ENCODE assay signal across 23 cellular contexts in the genomic region with DNA sequence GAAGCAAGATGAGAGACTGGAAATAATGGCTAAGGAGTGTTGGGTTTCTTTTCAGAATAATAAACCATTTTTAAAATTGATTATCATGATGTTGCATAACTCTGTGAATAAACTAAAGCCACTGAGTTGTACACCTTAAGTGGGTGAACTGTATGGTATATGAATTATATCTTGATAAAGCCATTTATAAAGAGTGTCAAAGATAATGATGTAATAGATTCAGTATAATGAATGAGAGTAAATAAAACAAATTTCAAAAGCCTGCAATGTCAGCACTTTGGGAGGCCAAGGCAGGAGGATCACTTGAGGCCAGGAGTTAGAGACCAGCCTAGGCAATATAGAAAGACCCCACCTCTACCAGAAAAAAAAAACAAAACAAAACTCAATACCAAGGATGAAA.
"Had no signal": no experiment of that assay in that cellular context is flagged by ENCODE, and none has a peak within 500 bp of the region (broad histone marks: within the 10 kb centered on the region; RNA-seq: fewer than 3 reads in every experiment).

No MANE protein-coding gene starts in this region.

- H3K36me3 ChIP-seq: adrenal gland had no signal

- ATAC-seq: activated CD8-positive, alpha-beta memory T cell treated with anti-CD3 and anti-CD28 coated beads, Interleukin-2, amount 10 ng/mL, durations not matched to agents 7 days and 5 days; PC-3 had no signal

- FAIRE-seq: colon had no signal

- H3K4me3 ChIP-seq: adrenal gland had no signal

- H3K4me1 ChIP-seq: adrenal gland had no signal

- H3K27me3 ChIP-seq: adrenal gland had no signal

- H3K27ac ChIP-seq: adrenal gland had no signal

- H3K4me3 Mint-ChIP-seq: activated B cell treated with CpG ODN at 0.5 μM for 24 hours; activated CD4-positive, alpha-beta T cell treated with anti-CD3 and anti-CD28 coated beads, Interleukin-2, amount 10 ng/mL, durations not matched to agents 24 days and 14 days; activated CD8-positive, alpha-beta memory T cell treated with anti-CD3 and anti-CD28 coated beads, Interleukin-2, amount 10 ng/mL, durations not matched to agents 7 days and 5 days; activated naive CD8-positive, alpha-beta T cell treated with anti-CD3 and anti-CD28 coated beads for 36 hours; activated T-cell treated with anti-CD3 and anti-CD28 coated beads, Interleukin-2, amount 50 U/mL, for 24 hours; activated T-helper 1 cell treated with anti-CD3 and anti-CD28 coated beads, Interleukin-12 subunit alpha, Interleukin-12 subunit beta, Interleukin-2, Interleukin-4 antibody, amounts not matched to agents 30 ng/mL and 10 ng/mL and 1 ng/mL, durations not matched to agents 14 hours and 24 hours and 36 hours; T-helper 1 cell treated with Interleukin-12 subunit alpha and Interleukin-12 subunit beta and Interleukin-4 antibody, amounts not matched to agents 30 μg/mL and 1 μg/mL, for 36 hours had no signal

- H3K9me3 ChIP-seq: adrenal gland had no signal

- H3K27ac Mint-ChIP-seq: activated B cell treated with CpG ODN at 0.5 μM for 24 hours; activated CD4-positive, alpha-beta T cell treated with anti-CD3 and anti-CD28 coated beads, Interleukin-2, amount 10 ng/mL, durations not matched to agents 24 days and 14 days; activated CD8-positive, alpha-beta memory T cell treated with anti-CD3 and anti-CD28 coated beads, Interleukin-2, amount 10 ng/mL, durations not matched to agents 7 days and 5 days; activated naive CD8-positive, alpha-beta T cell treated with anti-CD3 and anti-CD28 coated beads for 36 hours; activated T-cell treated with anti-CD3 and anti-CD28 coated beads, Interleukin-2, amount 50 U/mL, for 24 hours; activated T-helper 1 cell treated with anti-CD3 and anti-CD28 coated beads, Interleukin-12 subunit alpha, Interleukin-12 subunit beta, Interleukin-2, Interleukin-4 antibody, amounts not matched to agents 30 ng/mL and 10 ng/mL and 1 ng/mL, durations not matched to agents 14 hours and 24 hours and 36 hours; T-helper 1 cell treated with Interleukin-12 subunit alpha and Interleukin-12 subunit beta and Interleukin-4 antibody, amounts not matched to agents 30 μg/mL and 1 μg/mL, for 36 hours had no signal

- DNase-seq: activated B cell treated with CpG ODN at 0.5 μM for 24 hours; activated CD4-positive, alpha-beta T cell treated with anti-CD3 and anti-CD28 coated beads for 1 hour; activated CD4-positive, alpha-beta T cell treated with anti-CD3 and anti-CD28 coated beads, Interleukin-2, amount 10 ng/mL, durations not matched to agents 24 days and 14 days; activated CD4-positive, alpha-beta T cell treated with anti-CD3 and anti-CD28 coated beads, Interleukin-2, amount 50 U/mL, for 48 hours; activated CD8-positive, alpha-beta memory T cell treated with anti-CD3 and anti-CD28 coated beads, Interleukin-2, amount 10 ng/mL, durations not matched to agents 7 days and 5 days; activated effector memory CD4-positive, alpha-beta T cell treated with anti-CD3 and anti-CD28 coated beads, Interleukin-2, amount 50 U/mL, for 16 hours; activated naive CD4-positive, alpha-beta T cell treated with Interleukin-2 at 50 U/mL for 16 hours; activated naive CD8-positive, alpha-beta T cell treated with anti-CD3 and anti-CD28 coated beads for 36 hours; activated T-cell treated with anti-CD3 and anti-CD28 coated beads, Interleukin-2, amount 50 U/mL, for 24 hours; adrenal gland; cerebellar nuclear complex; NCI-H1048; NCI-H146; NCI-H187 treated with DMSO at 0.1 percent for 48 hours; NCI-H2081 treated with DMSO at 0.1 percent for 48 hours; NCI-H446; NCI-H524; SHP77 treated with DMSO at 0.1 percent for 48 hours; T-helper 9 cell had no signal

- H3K27me3 Mint-ChIP-seq: activated B cell treated with CpG ODN at 0.5 μM for 24 hours; activated CD4-positive, alpha-beta T cell treated with anti-CD3 and anti-CD28 coated beads, Interleukin-2, amount 10 ng/mL, durations not matched to agents 24 days and 14 days; activated CD8-positive, alpha-beta memory T cell treated with anti-CD3 and anti-CD28 coated beads, Interleukin-2, amount 10 ng/mL, durations not matched to agents 7 days and 5 days; activated naive CD8-positive, alpha-beta T cell treated with anti-CD3 and anti-CD28 coated beads for 36 hours; activated T-cell treated with anti-CD3 and anti-CD28 coated beads, Interleukin-2, amount 50 U/mL, for 24 hours had no signal
